Comparison of ENCODE assay signal across 17 cellular contexts in genomic region chr2:10136187-10136934, GRCh38. TPM values are rescaled to one million over a fixed set of nuclear protein-coding genes. Genes with fewer than 3 reads are reported as not detected.
DNase-seq lines count a peak whose midpoint lies in the region; ATAC-seq, FAIRE-seq and TF ChIP-seq lines count a peak whose summit lies in the region.
"Had no signal": no experiment of that assay in that cellular context is flagged by ENCODE, and none has a peak within 500 bp of the region (broad histone marks: within the 10 kb centered on the region; RNA-seq: fewer than 3 reads in every experiment).

No MANE protein-coding gene starts in this region.

- no peaks in the 10 kb centered on the region for H3K27me3 ChIP-seq in sigmoid colon

- H3K4me1 ChIP-seq in HEK293 (ENCODE audit: control insufficient read depth, insufficient read depth, low read length) (peaks cover 8% of the 10 kb centered on the region; the same call in 1 of the 2 replicates), sigmoid colon (no peaks in the 10 kb centered on the region)

- H3K36me3 Mint-ChIP-seq in effector memory CD8-positive, alpha-beta T cell (ENCODE audit: insufficient read depth): no peaks in the 10 kb centered on the region
- H3K36me3 Mint-ChIP-seq: CD4-positive, alpha-beta memory T cell; immature natural killer cell had no signal

- no peaks in the 10 kb centered on the region for H3K27me3 Mint-ChIP-seq in effector memory CD8-positive, alpha-beta T cell
- H3K27me3 Mint-ChIP-seq: CD4-positive, alpha-beta memory T cell had no signal

- CTCF ChIA-PET in HEK293 (lab: Yijun Ruan, JAX): interaction anchor here (4.9 kb wide), 1 partner anchor 273 kb away, joined by 24 read pairs; no protein-coding TSS in a partner anchor

- intact Hi-C loops in sigmoid colon (cut with DNase I): no loop called here

- no peak overlapping the region for H3K27ac ChIP-seq in HEK293 (ENCODE audit: extremely low read depth, low read depth, low read length)
- H3K27ac ChIP-seq in sigmoid colon: no peak overlapping the region
- H3K27ac ChIP-seq: GM23248 had no signal

- H3K36me3 ChIP-seq in HEK293 (ENCODE audit: control insufficient read depth in 2 of 2, insufficient read depth in 1 of 2, low read length in 2 of 2) (peaks cover 2 to 24% of the 10 kb centered on the region in 2 experiments; a peak in 2 of 3 replicates), sigmoid colon (no peaks in the 10 kb centered on the region)

- DNase-seq in NCI-H2171 treated with DMSO at 0.1 percent for 48 hours (lab: John Stamatoyannopoulos, UW) (peak; percentile 27), NCI-H2171 (lab: John Stamatoyannopoulos, UW) (no peak), SW480 (ENCODE audit: low spot score) (peak; percentile 29), sigmoid colon (peak; percentile 29), HTR-8/SVneo (ENCODE audit: insufficient read length, low spot score) (no peak), frontal cortex (ENCODE audit: low spot score in 2 of 2) (no peak)
- no peak for DNase-seq in effector memory CD8-positive, alpha-beta T cell
- DNase-seq: CD4-positive, alpha-beta memory T cell; immature natural killer cell; NCI-H187 treated with DMSO at 0.1 percent for 48 hours; retina had no signal

- no peak overlapping the region for H3K4me3 ChIP-seq in HEK293 (ENCODE audit: low read depth, low read length)
- no peak overlapping the region for H3K4me3 ChIP-seq in sigmoid colon
- H3K4me3 ChIP-seq: GM23248, lung had no signal

- no peak overlapping the region for H3K4me3 Mint-ChIP-seq in effector memory CD8-positive, alpha-beta T cell
- H3K4me3 Mint-ChIP-seq: CD4-positive, alpha-beta memory T cell; immature natural killer cell; nephron had no signal

- WGBS in sigmoid colon, 2 donors: 60 to 84% methylated on average over 5 of the region's 5 CpGs

- no peak for TF ChIP-seq POLR2A in sigmoid colon (IDR thresholded peaks at IDR 0.05)

- FAIRE-seq in HTR-8/SVneo (lab: Jason Lieb, UNC): no peak
- FAIRE-seq in frontal cortex (lab: Jason Lieb, UNC): no peak
- FAIRE-seq: A204.1, endometrium had no signal

- no peak for TF ChIP-seq EP300 in sigmoid colon (IDR thresholded peaks at IDR 0.05)

- no peaks in the 10 kb centered on the region for H3K9me3 Mint-ChIP-seq in effector memory CD8-positive, alpha-beta T cell
- H3K9me3 Mint-ChIP-seq: CD4-positive, alpha-beta memory T cell; immature natural killer cell; nephron had no signal

- peaks cover 2% of the 10 kb centered on the region in 2 donors for H3K4me1 Mint-ChIP-seq in effector memory CD8-positive, alpha-beta T cell (ENCODE audit: low read depth in 2 of 2)

- ATAC-seq in effector memory CD8-positive, alpha-beta T cell (replicated peaks): no peak

- POLR2A ChIA-PET in HEK293 (lab: Yijun Ruan, JAX): interaction anchor here (1.0 kb wide), 1 partner anchor 79 kb away, joined by 4 read pairs; no protein-coding TSS in a partner anchor

- H3K9me3 ChIP-seq in HEK293 (ENCODE audit: control insufficient read depth, insufficient read depth, low read depth, low read length) (no peaks in the 10 kb centered on the region), sigmoid colon (no peaks in the 10 kb centered on the region)

- TF ChIP-seq CTCF in HEK293 (tag by site-specific recombination; IDR thresholded peaks at IDR 0.05): no peak
- TF ChIP-seq CTCF in sigmoid colon (IDR thresholded peaks at IDR 0.05): no peak

- H3K27ac Mint-ChIP-seq in effector memory CD8-positive, alpha-beta T cell: no peak overlapping the region
- H3K27ac Mint-ChIP-seq: nephron had no signal

TF ChIP-seq in HEK293, 187 proteins besides CTCF, POLR2A, EP300 and RAD21:
- TF ChIP-seq FEZF1 (tag by site-specific recombination; IDR thresholded peaks at IDR 0.05) (peak; percentile 29; the same call in 1 of the 2 replicates), ZNF121 (tag by site-specific recombination; IDR thresholded peaks at IDR 0.05) (peak; percentile 75), ZNF707 (tag by site-specific recombination; IDR thresholded peaks at IDR 0.05) (no peak), ZFP69B (tag by site-specific recombination; IDR thresholded peaks at IDR 0.05) (no peak), ZNF133 (tag by site-specific recombination; IDR thresholded peaks at IDR 0.05) (no peak), ZNF704 (tag by site-specific recombination; IDR thresholded peaks at IDR 0.05) (no peak), GLIS2 (tag by site-specific recombination; IDR thresholded peaks at IDR 0.05) (peak; percentile 19; the same call in 1 of the 2 replicates), ZNF10 (tag by site-specific recombination; IDR thresholded peaks at IDR 0.05) (peak; percentile 39; the same call in 1 of the 2 replicates)

RNA-seq across cellular contexts. Expression of gene RRM2, which starts 13.8 kb away (rescaled TPM):
- total RNA-seq in sigmoid colon (1 to 10 TPM in 2 of 4 donors, under 1 TPM in 1, not detected in 1; 0.16 to 4.3 (median 2.7) TPM), frontal cortex (4.1 TPM)
- polyA plus RNA-seq in sigmoid colon: 10 to 100 TPM in 2 of 3 donors, 1 to 10 TPM in 1; 9.6 to 65.8 (median 32.6) TPM

RNA-seq across cellular contexts. Expression of gene CYS1, which starts 56.1 kb away (rescaled TPM):
- total RNA-seq in sigmoid colon (10 to 100 TPM in 2 of 4 donors, 1 to 10 TPM in 2; 7.5 to 24.6 (median 9.6) TPM), frontal cortex (0.82 TPM)
- 1 to 10 TPM in 1 of 3 donors, under 1 TPM in 2; 0.46 to 1.8 (median 0.83) TPM for polyA plus RNA-seq in sigmoid colon
- total RNA-seq: CD4-positive, alpha-beta memory T cell had no signal
- polyA plus RNA-seq: CD4-positive, alpha-beta memory T cell; immature natural killer cell had no signal

Comparison
In these comparisons a context has a peak if more than half of its experiments do, and no peak if none do; other contexts are left out.
1. DNase-seq: peak in NCI-H2171 treated with DMSO at 0.1 percent for 48 hours (single experiment), SW480 (single experiment) and sigmoid colon (single experiment); none in NCI-H2171 (single experiment), HTR-8/SVneo (single experiment), frontal cortex (0 of 2) and effector memory CD8-positive, alpha-beta T cell (0 of 3).